ENCODE assay signal across 14 cellular contexts in the genomic region with DNA sequence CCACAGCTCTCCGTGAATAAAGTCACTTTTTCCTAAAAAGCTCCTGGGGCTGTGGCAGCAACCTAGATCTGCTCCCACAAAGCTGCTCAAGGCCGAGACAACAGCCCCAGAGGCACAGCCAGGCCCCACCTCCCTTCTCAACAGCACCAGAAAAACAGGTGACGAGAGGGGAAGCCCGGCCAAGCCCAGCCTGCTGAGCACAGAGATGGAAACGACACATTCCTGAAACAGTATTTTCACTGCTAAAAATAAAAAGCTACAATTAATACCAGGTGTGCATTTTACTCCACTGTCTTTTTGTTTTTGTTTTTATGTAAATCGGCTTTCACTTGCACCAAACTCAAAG.
DNase-seq lines count a peak whose midpoint lies in the region; ATAC-seq and TF ChIP-seq lines count a peak whose summit lies in the region.
"Had no signal": no experiment of that assay in that cellular context is flagged by ENCODE, and none has a peak within 500 bp of the region (broad histone marks: within the 10 kb centered on the region; RNA-seq: fewer than 3 reads in every experiment).

No MANE protein-coding gene starts in this region.

- peaks cover 50% of the 10 kb centered on the region for H3K4me1 Mint-ChIP-seq in activated naive CD4-positive, alpha-beta T cell treated with anti-CD3 and anti-CD28 coated beads, Interleukin-2, amount 50 U/mL, for 24 hours

- H3K9me3 Mint-ChIP-seq in activated naive CD4-positive, alpha-beta T cell treated with anti-CD3 and anti-CD28 coated beads, Interleukin-2, amount 50 U/mL, for 24 hours, result no peaks in the 10 kb centered on the region
- H3K9me3 Mint-ChIP-seq: activated T-helper 1 cell treated with anti-CD3 and anti-CD28 coated beads, Interleukin-12 subunit alpha, Interleukin-12 subunit beta, Interleukin-2, Interleukin-4 antibody, amounts not matched to agents 30 ng/mL and 10 ng/mL and 1 ng/mL, durations not matched to agents 14 hours and 24 hours and 36 hours had no signal

- peak; percentile 84 for ATAC-seq in gastroesophageal sphincter
- peak; percentile 40 for ATAC-seq in aorta (ENCODE audit: low FRiP score)
- no peak for ATAC-seq in GM19035 (IDR thresholded peaks at IDR 0.05; ENCODE audit: unreplicated experiment)
- ATAC-seq: HCT116 had no signal

- H3K4me1 ChIP-seq in gastroesophageal sphincter (peaks cover 3 to 80% (median 19%) of the 10 kb centered on the region in 3 donors), ovary (ENCODE audit: insufficient read depth) (peaks cover 9% of the 10 kb centered on the region), aorta (ENCODE audit: control insufficient read depth in 1 of 2, insufficient read depth in 2 of 2, low read length in 2 of 2) (no peaks in the 10 kb centered on the region)

- TF ChIP-seq POLR2A in gastroesophageal sphincter (IDR thresholded peaks at IDR 0.05) (no peak), ovary (IDR thresholded peaks at IDR 0.05) (no peak)

- no peak overlapping the region for H3K4me3 Mint-ChIP-seq in activated naive CD4-positive, alpha-beta T cell treated with anti-CD3 and anti-CD28 coated beads, Interleukin-2, amount 50 U/mL, for 24 hours
- H3K4me3 Mint-ChIP-seq: activated T-helper 1 cell treated with anti-CD3 and anti-CD28 coated beads, Interleukin-12 subunit alpha, Interleukin-12 subunit beta, Interleukin-2, Interleukin-4 antibody, amounts not matched to agents 30 ng/mL and 10 ng/mL and 1 ng/mL, durations not matched to agents 14 hours and 24 hours and 36 hours had no signal

- H3K36me3 ChIP-seq in gastroesophageal sphincter (peaks cover 0 to 24% of the 10 kb centered on the region in 2 donors), ovary (no peaks in the 10 kb centered on the region), aorta (ENCODE audit: control insufficient read depth in 1 of 2, insufficient read depth in 2 of 2, low read length in 1 of 2) (no peaks in the 10 kb centered on the region)

- intact Hi-C loops in ovary (cut with DNase I) (no loop called here), aorta (cut with DNase I) (loop anchor here in 1 of 2 donors (1.0 kb wide), 1 partner anchor 200 kb away; the partner anchor contains the start of gene HDAC4)

- TF ChIP-seq EP300 in gastroesophageal sphincter (IDR thresholded peaks at IDR 0.05) (no peak), ovary (IDR thresholded peaks at IDR 0.05) (no peak)

- H3K36me3 Mint-ChIP-seq in activated naive CD4-positive, alpha-beta T cell treated with anti-CD3 and anti-CD28 coated beads, Interleukin-2, amount 50 U/mL, for 24 hours, result peaks cover 4% of the 10 kb centered on the region

- DNase-seq in activated naive CD4-positive, alpha-beta T cell (lab: John Stamatoyannopoulos, UW), result no peak
- peak; percentile 66 to 81 (median 72) for DNase-seq in ovary
- DNase-seq in aorta, result peak; percentile 71 to 73
- no peak for DNase-seq in NCI-H1092 treated with DMSO at 0.1 percent for 48 hours (lab: John Stamatoyannopoulos, UW)
- no peak for DNase-seq in SW 1271 (lab: John Stamatoyannopoulos, UW)
- DNase-seq: effector memory CD4-positive, alpha-beta T cell; NCI-H2029 treated with DMSO at 0.1 percent for 48 hours; NCI-H774; stimulated activated CD4-positive, alpha-beta T cell treated with anti-CD3 and anti-CD28 coated beads, Interleukin-4, amount 100 ng/mL, for 24 hours had no signal

- H3K9me3 ChIP-seq in gastroesophageal sphincter (no peaks in the 10 kb centered on the region), ovary (no peaks in the 10 kb centered on the region), aorta (ENCODE audit: control insufficient read depth, low read length) (no peaks in the 10 kb centered on the region)

- WGBS in gastroesophageal sphincter (ENCODE audit: low coverage in 1 of 2), 2 donors, result 23 to 27% methylated on average over 4 to 5 of the region's 6 CpGs
- 17 to 28% (median 22%) methylated on average over 6 of the region's 6 CpGs for WGBS in ovary, 3 donors
- WGBS in aorta, 2 donors, result 7 to 12% methylated on average over 6 of the region's 6 CpGs

- TF ChIP-seq CTCF in gastroesophageal sphincter (IDR thresholded peaks at IDR 0.05), result no peak
- no peak for TF ChIP-seq CTCF in ovary (IDR thresholded peaks at IDR 0.05)

- H3K27ac ChIP-seq in gastroesophageal sphincter, result peak overlapping the region in 3 of 4 donors; percentile 73 to 80 (median 78)
- H3K27ac ChIP-seq in ovary, result peak overlapping the region; percentile 57 to 93
- peak overlapping the region in 1 of 2 donors; percentile 31 for H3K27ac ChIP-seq in aorta (ENCODE audit: low read depth in 1 of 2, low read length in 2 of 2)

- H3K27me3 Mint-ChIP-seq in activated naive CD4-positive, alpha-beta T cell treated with anti-CD3 and anti-CD28 coated beads, Interleukin-2, amount 50 U/mL, for 24 hours, result no peaks in the 10 kb centered on the region

- no peaks in the 10 kb centered on the region for H3K27me3 ChIP-seq in gastroesophageal sphincter
- no peaks in the 10 kb centered on the region for H3K27me3 ChIP-seq in ovary
- no peaks in the 10 kb centered on the region for H3K27me3 ChIP-seq in aorta (ENCODE audit: control insufficient read depth in 1 of 2, insufficient read depth in 2 of 2, low read length in 1 of 2)

- peak overlapping the region; percentile 23 for H3K27ac Mint-ChIP-seq in activated naive CD4-positive, alpha-beta T cell treated with anti-CD3 and anti-CD28 coated beads, Interleukin-2, amount 50 U/mL, for 24 hours
- H3K27ac Mint-ChIP-seq: activated T-helper 1 cell treated with anti-CD3 and anti-CD28 coated beads, Interleukin-12 subunit alpha, Interleukin-12 subunit beta, Interleukin-2, Interleukin-4 antibody, amounts not matched to agents 30 ng/mL and 10 ng/mL and 1 ng/mL, durations not matched to agents 14 hours and 24 hours and 36 hours had no signal

- H3K4me3 ChIP-seq in gastroesophageal sphincter (peak overlapping the region in 1 of 2 donors; percentile 12), ovary (no peak overlapping the region), aorta (ENCODE audit: low read length in 2 of 2) (no peak overlapping the region)

Comparison
In these comparisons a context has a peak if more than half of its experiments do, and no peak if none do; other contexts are left out.
1. DNase-seq: peak in ovary (5 of 5) and aorta (2 of 2); none in activated naive CD4-positive, alpha-beta T cell (0 of 4), NCI-H1092 treated with DMSO at 0.1 percent for 48 hours (single experiment) and SW 1271 (0 of 2).